In genomic region chr13:63438951-63439350, GRCh38 we compare ENCODE assay signal across 23 cellular contexts.
"Had no signal": no experiment of that assay in that cellular context is flagged by ENCODE, and none has a peak within 500 bp of the region (broad histone marks: within the 10 kb centered on the region; RNA-seq: fewer than 3 reads in every experiment).

No MANE protein-coding gene starts in this region.

- H3K4me1 ChIP-seq: esophagus muscularis mucosa, heart left ventricle, left lung, lower lobe of right lung, parathyroid adenoma, spleen, tibial nerve had no signal

- H2AFZ ChIP-seq: parathyroid adenoma had no signal

- H3K27me3 Mint-ChIP-seq: activated B cell treated with CpG ODN at 0.5 μM for 24 hours; activated CD4-positive, alpha-beta T cell treated with anti-CD3 and anti-CD28 coated beads for 36 hours; activated CD8-positive, alpha-beta memory T cell treated with anti-CD3 and anti-CD28 coated beads, Interleukin-2, amount 10 ng/mL, durations not matched to agents 7 days and 5 days; activated naive CD8-positive, alpha-beta T cell treated with anti-CD3 and anti-CD28 coated beads for 36 hours; naive B cell; T-cell had no signal

- H3K9me3 ChIP-seq: esophagus muscularis mucosa, heart left ventricle, lower lobe of right lung, tibial nerve had no signal

- ATAC-seq: activated CD4-positive, alpha-beta T cell treated with anti-CD3 and anti-CD28 coated beads for 36 hours; activated CD8-positive, alpha-beta memory T cell treated with anti-CD3 and anti-CD28 coated beads, Interleukin-2, amount 10 ng/mL, durations not matched to agents 7 days and 5 days; activated CD8-positive, alpha-beta T cell treated with anti-CD3 and anti-CD28 coated beads, Interleukin-2, amount 10 ng/mL, durations not matched to agents 7 days and 5 days; activated T-cell treated with anti-CD3 and anti-CD28 coated beads, Interleukin-2, amount 50 U/mL, for 72 hours; foreskin keratinocyte; heart left ventricle; left lung; lower lobe of right lung; right cardiac atrium; T-cell had no signal

- H3K4me3 ChIP-seq: esophagus muscularis mucosa, heart left ventricle, left lung, lower lobe of right lung, spleen, tibial nerve had no signal

- H3K27me3 ChIP-seq: esophagus muscularis mucosa, foreskin keratinocyte, heart left ventricle, left lung, spleen, tibial nerve had no signal

- H3K36me3 ChIP-seq: esophagus muscularis mucosa, heart left ventricle, left lung, lower lobe of right lung, spleen, tibial nerve had no signal

- H3K4me1 Mint-ChIP-seq: activated B cell treated with CpG ODN at 0.5 μM for 24 hours; activated CD4-positive, alpha-beta T cell treated with anti-CD3 and anti-CD28 coated beads for 36 hours; activated CD8-positive, alpha-beta memory T cell treated with anti-CD3 and anti-CD28 coated beads, Interleukin-2, amount 10 ng/mL, durations not matched to agents 7 days and 5 days; activated naive CD8-positive, alpha-beta T cell treated with anti-CD3 and anti-CD28 coated beads for 36 hours; naive B cell; T-cell had no signal

- H3K4me3 Mint-ChIP-seq: activated B cell treated with CpG ODN at 0.5 μM for 24 hours; activated CD4-positive, alpha-beta T cell treated with anti-CD3 and anti-CD28 coated beads for 36 hours; activated CD8-positive, alpha-beta memory T cell treated with anti-CD3 and anti-CD28 coated beads, Interleukin-2, amount 10 ng/mL, durations not matched to agents 7 days and 5 days; activated CD8-positive, alpha-beta T cell treated with anti-CD3 and anti-CD28 coated beads, Interleukin-2, amount 10 ng/mL, durations not matched to agents 7 days and 5 days; activated naive CD4-positive, alpha-beta T cell treated with anti-CD3 and anti-CD28 coated beads for 36 hours; activated naive CD8-positive, alpha-beta T cell treated with anti-CD3 and anti-CD28 coated beads for 36 hours; activated T-cell treated with anti-CD3 and anti-CD28 coated beads, Interleukin-2, amount 50 U/mL, for 72 hours; naive B cell; T-cell had no signal

- H3K9ac ChIP-seq: parathyroid adenoma had no signal

- H3K9me3 Mint-ChIP-seq: activated B cell treated with CpG ODN at 0.5 μM for 24 hours had no signal

- H3K36me3 Mint-ChIP-seq: activated CD8-positive, alpha-beta memory T cell treated with anti-CD3 and anti-CD28 coated beads, Interleukin-2, amount 10 ng/mL, durations not matched to agents 7 days and 5 days; activated naive CD8-positive, alpha-beta T cell treated with anti-CD3 and anti-CD28 coated beads for 36 hours; naive B cell; T-cell had no signal

- DNase-seq: activated B cell treated with CpG ODN at 0.5 μM for 24 hours; activated CD4-positive, alpha-beta T cell treated with anti-CD3 and anti-CD28 coated beads for 36 hours; activated CD8-positive, alpha-beta memory T cell treated with anti-CD3 and anti-CD28 coated beads, Interleukin-2, amount 10 ng/mL, durations not matched to agents 7 days and 5 days; activated CD8-positive, alpha-beta T cell treated with anti-CD3 and anti-CD28 coated beads, Interleukin-2, amount 10 ng/mL, durations not matched to agents 7 days and 5 days; activated naive CD4-positive, alpha-beta T cell treated with anti-CD3 and anti-CD28 coated beads for 36 hours; activated naive CD8-positive, alpha-beta T cell treated with anti-CD3 and anti-CD28 coated beads for 36 hours; activated T-cell treated with anti-CD3 and anti-CD28 coated beads, Interleukin-2, amount 50 U/mL, for 72 hours; amygdala; central memory CD4-positive, alpha-beta T cell; foreskin keratinocyte; heart left ventricle; hypothalamus; left lung; lower lobe of right lung; naive B cell; nucleus accumbens; right cardiac atrium; spleen; stimulated activated naive CD4-positive, alpha-beta T cell treated with Interleukin-2 at 50 U/mL for 16 hours; T-cell had no signal

- H3K27ac Mint-ChIP-seq: activated B cell treated with CpG ODN at 0.5 μM for 24 hours; activated CD4-positive, alpha-beta T cell treated with anti-CD3 and anti-CD28 coated beads for 36 hours; activated CD8-positive, alpha-beta memory T cell treated with anti-CD3 and anti-CD28 coated beads, Interleukin-2, amount 10 ng/mL, durations not matched to agents 7 days and 5 days; activated CD8-positive, alpha-beta T cell treated with anti-CD3 and anti-CD28 coated beads, Interleukin-2, amount 10 ng/mL, durations not matched to agents 7 days and 5 days; activated naive CD4-positive, alpha-beta T cell treated with anti-CD3 and anti-CD28 coated beads for 36 hours; activated naive CD8-positive, alpha-beta T cell treated with anti-CD3 and anti-CD28 coated beads for 36 hours; activated T-cell treated with anti-CD3 and anti-CD28 coated beads, Interleukin-2, amount 50 U/mL, for 72 hours; T-cell had no signal

- H3K27ac ChIP-seq: esophagus muscularis mucosa, foreskin keratinocyte, heart left ventricle, left lung, lower lobe of right lung, parathyroid adenoma, spleen, tibial nerve had no signal
